2 cellular contexts compared by ENCODE assay signal in the genomic region with DNA sequence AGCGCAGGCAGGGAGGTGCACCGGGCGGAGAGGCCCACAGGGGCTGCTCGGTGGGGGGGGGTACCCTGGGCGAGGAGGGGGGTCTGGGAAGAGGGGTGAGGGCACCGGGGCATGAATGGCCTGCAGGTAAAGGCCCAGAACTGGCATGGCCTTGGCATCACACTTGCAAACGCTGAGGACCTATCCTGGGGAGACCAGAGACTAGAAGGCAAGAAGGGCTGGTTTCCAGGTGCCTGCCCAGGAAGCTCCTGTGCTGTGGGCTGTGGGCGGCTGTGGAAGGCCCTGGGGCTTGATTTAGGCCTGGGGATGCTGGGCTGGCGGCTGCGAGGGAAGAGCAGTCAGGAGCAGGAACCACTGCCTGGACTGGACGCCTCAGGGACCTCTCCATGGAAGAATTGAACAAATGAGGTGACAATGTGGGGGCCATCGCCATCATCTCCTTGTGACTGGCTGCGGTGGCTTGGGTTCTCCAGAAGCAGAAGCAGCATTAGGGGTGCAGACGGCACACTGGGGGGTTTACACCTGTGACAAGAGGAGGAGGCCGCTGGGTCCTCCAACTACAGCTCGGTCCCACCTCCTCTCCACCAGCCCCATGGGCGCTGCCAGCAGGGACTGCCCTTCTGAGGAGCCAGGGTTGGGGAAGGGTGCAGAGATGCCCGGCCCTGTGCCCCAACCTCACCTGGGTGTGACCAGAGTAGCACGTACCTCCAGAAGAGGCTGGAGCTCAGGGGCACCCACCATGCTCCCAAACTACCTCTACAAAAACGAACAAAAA.
A peak's percentile ranks its signal among the peaks of the same experiment; 100 is the strongest.
TF ChIP-seq lines count a peak whose summit lies in the region.

No MANE protein-coding gene starts in this region.

TF ChIP-seq in HepG2, 621 proteins besides CTCF, POLR2A, EP300 and RAD21:
- TF ChIP-seq AGO2 (optimal IDR thresholded peaks at IDR 0.05; ENCODE audit: low read depth, low read length) (peak; percentile 74), IRF2 (CRISPR knock-in tag; IDR thresholded peaks at IDR 0.05) (no peak), EED (CRISPR knock-in tag; IDR thresholded peaks at IDR 0.05) (peak; percentile 70; the same call in 1 of the 2 replicates), ZNF354B (CRISPR knock-in tag; IDR thresholded peaks at IDR 0.05) (no peak), POLR2G (IDR thresholded peaks at IDR 0.05; ENCODE audit: low read depth, low read length) (0 out of 2 replicates have a peak, but pooled peaks have one; percentile 26)
- TF ChIP-seq, protein P1, sequence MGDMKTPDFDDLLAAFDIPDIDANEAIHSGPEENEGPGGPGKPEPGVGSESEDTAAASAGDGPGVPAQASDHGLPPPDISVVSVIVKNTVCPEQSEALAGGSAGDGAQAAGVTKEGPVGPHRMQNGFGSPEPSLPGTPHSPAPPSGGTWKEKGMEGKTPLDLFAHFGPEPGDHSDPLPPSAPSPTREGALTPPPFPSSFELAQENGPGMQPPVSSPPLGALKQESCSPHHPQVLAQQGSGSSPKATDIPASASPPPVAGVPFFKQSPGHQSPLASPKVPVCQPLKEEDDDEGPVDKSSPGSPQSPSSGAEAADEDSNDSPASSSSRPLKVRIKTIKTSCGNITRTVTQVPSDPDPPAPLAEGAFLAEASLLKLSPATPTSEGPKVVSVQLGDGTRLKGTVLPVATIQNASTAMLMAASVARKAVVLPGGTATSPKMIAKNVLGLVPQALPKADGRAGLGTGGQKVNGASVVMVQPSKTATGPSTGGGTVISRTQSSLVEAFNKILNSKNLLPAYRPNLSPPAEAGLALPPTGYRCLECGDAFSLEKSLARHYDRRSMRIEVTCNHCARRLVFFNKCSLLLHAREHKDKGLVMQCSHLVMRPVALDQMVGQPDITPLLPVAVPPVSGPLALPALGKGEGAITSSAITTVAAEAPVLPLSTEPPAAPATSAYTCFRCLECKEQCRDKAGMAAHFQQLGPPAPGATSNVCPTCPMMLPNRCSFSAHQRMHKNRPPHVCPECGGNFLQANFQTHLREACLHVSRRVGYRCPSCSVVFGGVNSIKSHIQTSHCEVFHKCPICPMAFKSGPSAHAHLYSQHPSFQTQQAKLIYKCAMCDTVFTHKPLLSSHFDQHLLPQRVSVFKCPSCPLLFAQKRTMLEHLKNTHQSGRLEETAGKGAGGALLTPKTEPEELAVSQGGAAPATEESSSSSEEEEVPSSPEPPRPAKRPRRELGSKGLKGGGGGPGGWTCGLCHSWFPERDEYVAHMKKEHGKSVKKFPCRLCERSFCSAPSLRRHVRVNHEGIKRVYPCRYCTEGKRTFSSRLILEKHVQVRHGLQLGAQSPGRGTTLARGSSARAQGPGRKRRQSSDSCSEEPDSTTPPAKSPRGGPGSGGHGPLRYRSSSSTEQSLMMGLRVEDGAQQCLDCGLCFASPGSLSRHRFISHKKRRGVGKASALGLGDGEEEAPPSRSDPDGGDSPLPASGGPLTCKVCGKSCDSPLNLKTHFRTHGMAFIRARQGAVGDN (CRISPR knock-in tag; IDR thresholded peaks at IDR 0.05) = 0 out of 2 replicates have a peak, but pooled peaks have one; percentile 10

TF ChIP-seq in HEK293T, 16 proteins besides CTCF, POLR2A, EP300 and RAD21:
- no peak for TF ChIP-seq FOXK2 (IDR thresholded peaks at IDR 0.05)
- no peak for TF ChIP-seq SP1 (IDR thresholded peaks at IDR 0.05)
- no peak for TF ChIP-seq TARDBP (IDR thresholded peaks at IDR 0.05)
- no peak for TF ChIP-seq ARNT (IDR thresholded peaks at IDR 0.05)
- no peak for TF ChIP-seq FOXM1 (IDR thresholded peaks at IDR 0.05; ENCODE audit: borderline replicate concordance)
- no peak for TF ChIP-seq LEF1 (IDR thresholded peaks at IDR 0.05; ENCODE audit: borderline replicate concordance)
- no peak for TF ChIP-seq FOXA1 (IDR thresholded peaks at IDR 0.05)
- no peak for TF ChIP-seq L3MBTL2 (conservative IDR thresholded peaks at IDR 0.05)
- TF ChIP-seq BHLHE40 (IDR thresholded peaks at IDR 0.05; ENCODE audit: borderline replicate concordance) = no peak
- no peak for TF ChIP-seq ELF4 (IDR thresholded peaks at IDR 0.05)
- no peak for TF ChIP-seq CTBP1 (IDR thresholded peaks at IDR 0.05; ENCODE audit: borderline replicate concordance)
- TF ChIP-seq HDGF (IDR thresholded peaks at IDR 0.05; ENCODE audit: borderline replicate concordance) = no peak
- TF ChIP-seq SUZ12 (IDR thresholded peaks at IDR 0.05) = no peak
- no peak for TF ChIP-seq NFRKB (IDR thresholded peaks at IDR 0.05)
- TF ChIP-seq, protein P2, sequence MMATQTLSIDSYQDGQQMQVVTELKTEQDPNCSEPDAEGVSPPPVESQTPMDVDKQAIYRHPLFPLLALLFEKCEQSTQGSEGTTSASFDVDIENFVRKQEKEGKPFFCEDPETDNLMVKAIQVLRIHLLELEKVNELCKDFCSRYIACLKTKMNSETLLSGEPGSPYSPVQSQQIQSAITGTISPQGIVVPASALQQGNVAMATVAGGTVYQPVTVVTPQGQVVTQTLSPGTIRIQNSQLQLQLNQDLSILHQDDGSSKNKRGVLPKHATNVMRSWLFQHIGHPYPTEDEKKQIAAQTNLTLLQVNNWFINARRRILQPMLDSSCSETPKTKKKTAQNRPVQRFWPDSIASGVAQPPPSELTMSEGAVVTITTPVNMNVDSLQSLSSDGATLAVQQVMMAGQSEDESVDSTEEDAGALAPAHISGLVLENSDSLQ (IDR thresholded peaks at IDR 0.05) = no peak
- TF ChIP-seq ZNF384 (IDR thresholded peaks at IDR 0.05) = no peak
